Comparison of ENCODE assay signal across 2 cellular contexts in the genomic region with DNA sequence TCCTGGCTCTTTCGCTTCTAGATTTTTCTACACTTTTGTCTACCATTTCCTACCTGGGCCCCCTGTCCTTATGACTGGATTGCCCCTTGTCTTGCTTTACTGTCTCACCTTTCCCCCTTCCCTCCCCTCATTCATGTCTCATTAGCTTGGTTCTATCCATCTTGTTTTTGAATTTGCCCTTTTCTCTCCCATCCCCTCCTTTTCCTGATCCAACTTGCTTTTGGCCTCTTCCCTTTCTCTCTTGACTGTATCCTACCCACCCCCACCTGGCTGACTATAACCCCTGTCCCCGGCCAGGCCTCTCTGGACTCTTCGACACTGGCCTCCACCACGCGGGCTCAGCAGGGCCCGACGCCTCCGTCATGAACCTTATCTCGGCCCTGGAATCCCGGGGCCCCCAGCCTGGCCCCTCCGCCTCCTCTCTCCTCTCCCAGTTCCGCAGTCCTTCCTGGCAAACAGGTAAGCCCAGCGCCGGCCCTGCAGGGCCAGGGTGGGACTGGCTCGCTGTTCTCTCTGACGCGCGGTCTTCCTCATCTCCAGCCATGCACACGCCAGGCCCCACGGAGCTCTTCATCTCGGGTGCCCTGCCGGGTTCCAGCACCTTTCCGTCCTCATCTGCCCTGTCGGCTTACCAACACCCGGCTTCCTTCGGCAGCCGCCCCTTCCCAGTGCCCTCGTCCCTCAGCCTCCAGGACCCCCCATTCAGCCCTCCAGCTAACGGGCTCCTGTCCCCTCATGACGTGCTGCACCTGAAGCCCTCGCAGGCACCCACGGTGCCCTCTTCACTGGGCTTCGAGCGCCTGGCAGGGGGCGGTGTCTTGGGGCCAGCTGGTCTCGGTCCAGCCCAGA.
TF ChIP-seq lines count a peak whose summit lies in the region.

No MANE protein-coding gene starts in this region.

TF ChIP-seq in HEK293, 187 proteins besides CTCF, POLR2A, EP300 and RAD21 (continued from another document):
- TF ChIP-seq, protein P1, sequence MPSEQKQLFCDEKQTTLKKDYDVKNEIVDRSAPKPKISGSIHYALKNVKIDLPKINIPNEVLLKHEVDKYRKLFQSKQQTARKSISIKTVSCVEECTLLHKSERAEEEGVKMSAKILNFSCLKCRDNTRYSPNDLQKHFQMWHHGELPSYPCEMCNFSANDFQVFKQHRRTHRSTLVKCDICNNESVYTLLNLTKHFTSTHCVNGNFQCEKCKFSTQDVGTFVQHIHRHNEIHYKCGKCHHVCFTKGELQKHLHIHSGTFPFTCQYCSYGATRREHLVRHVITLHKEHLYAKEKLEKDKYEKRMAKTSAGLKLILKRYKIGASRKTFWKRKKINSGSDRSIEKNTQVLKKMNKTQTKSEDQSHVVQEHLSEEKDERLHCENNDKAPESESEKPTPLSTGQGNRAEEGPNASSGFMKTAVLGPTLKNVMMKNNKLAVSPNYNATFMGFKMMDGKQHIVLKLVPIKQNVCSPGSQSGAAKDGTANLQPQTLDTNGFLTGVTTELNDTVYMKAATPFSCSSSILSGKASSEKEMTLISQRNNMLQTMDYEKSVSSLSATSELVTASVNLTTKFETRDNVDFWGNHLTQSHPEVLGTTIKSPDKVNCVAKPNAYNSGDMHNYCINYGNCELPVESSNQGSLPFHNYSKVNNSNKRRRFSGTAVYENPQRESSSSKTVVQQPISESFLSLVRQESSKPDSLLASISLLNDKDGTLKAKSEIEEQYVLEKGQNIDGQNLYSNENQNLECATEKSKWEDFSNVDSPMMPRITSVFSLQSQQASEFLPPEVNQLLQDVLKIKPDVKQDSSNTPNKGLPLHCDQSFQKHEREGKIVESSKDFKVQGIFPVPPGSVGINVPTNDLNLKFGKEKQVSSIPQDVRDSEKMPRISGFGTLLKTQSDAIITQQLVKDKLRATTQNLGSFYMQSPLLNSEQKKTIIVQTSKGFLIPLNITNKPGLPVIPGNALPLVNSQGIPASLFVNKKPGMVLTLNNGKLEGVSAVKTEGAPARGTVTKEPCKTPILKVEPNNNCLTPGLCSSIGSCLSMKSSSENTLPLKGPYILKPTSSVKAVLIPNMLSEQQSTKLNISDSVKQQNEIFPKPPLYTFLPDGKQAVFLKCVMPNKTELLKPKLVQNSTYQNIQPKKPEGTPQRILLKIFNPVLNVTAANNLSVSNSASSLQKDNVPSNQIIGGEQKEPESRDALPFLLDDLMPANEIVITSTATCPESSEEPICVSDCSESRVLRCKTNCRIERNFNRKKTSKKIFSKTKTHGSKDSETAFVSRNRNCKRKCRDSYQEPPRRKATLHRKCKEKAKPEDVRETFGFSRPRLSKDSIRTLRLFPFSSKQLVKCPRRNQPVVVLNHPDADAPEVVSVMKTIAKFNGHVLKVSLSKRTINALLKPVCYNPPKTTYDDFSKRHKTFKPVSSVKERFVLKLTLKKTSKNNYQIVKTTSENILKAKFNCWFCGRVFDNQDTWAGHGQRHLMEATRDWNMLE (tag by site-specific recombination; conservative IDR thresholded peaks at IDR 0.05; ENCODE audit: low read depth): no peak
- 0 out of 2 replicates have a peak, but pooled peaks have one; percentile 16 for TF ChIP-seq ZNF266 (tag by site-specific recombination; IDR thresholded peaks at IDR 0.05; ENCODE audit: low read depth)
- TF ChIP-seq PRDM1 (tag by site-specific recombination; IDR thresholded peaks at IDR 0.05): peak; percentile 51; the same call in 1 of the 2 replicates
- 0 out of 2 replicates have a peak, but pooled peaks have one; percentile 9 for TF ChIP-seq ZNF366 (tag by site-specific recombination; conservative IDR thresholded peaks at IDR 0.05)
- no peak for TF ChIP-seq ZNF274 (IDR thresholded peaks at IDR 0.05; ENCODE audit: low read length)
- no peak for TF ChIP-seq ZNF274 (tag by site-specific recombination; IDR thresholded peaks at IDR 0.05; ENCODE audit: borderline replicate concordance)

TF ChIP-seq in WTC11, 78 proteins besides CTCF, POLR2A, EP300 and RAD21 (continued from another document):
- TF ChIP-seq, protein P2, sequence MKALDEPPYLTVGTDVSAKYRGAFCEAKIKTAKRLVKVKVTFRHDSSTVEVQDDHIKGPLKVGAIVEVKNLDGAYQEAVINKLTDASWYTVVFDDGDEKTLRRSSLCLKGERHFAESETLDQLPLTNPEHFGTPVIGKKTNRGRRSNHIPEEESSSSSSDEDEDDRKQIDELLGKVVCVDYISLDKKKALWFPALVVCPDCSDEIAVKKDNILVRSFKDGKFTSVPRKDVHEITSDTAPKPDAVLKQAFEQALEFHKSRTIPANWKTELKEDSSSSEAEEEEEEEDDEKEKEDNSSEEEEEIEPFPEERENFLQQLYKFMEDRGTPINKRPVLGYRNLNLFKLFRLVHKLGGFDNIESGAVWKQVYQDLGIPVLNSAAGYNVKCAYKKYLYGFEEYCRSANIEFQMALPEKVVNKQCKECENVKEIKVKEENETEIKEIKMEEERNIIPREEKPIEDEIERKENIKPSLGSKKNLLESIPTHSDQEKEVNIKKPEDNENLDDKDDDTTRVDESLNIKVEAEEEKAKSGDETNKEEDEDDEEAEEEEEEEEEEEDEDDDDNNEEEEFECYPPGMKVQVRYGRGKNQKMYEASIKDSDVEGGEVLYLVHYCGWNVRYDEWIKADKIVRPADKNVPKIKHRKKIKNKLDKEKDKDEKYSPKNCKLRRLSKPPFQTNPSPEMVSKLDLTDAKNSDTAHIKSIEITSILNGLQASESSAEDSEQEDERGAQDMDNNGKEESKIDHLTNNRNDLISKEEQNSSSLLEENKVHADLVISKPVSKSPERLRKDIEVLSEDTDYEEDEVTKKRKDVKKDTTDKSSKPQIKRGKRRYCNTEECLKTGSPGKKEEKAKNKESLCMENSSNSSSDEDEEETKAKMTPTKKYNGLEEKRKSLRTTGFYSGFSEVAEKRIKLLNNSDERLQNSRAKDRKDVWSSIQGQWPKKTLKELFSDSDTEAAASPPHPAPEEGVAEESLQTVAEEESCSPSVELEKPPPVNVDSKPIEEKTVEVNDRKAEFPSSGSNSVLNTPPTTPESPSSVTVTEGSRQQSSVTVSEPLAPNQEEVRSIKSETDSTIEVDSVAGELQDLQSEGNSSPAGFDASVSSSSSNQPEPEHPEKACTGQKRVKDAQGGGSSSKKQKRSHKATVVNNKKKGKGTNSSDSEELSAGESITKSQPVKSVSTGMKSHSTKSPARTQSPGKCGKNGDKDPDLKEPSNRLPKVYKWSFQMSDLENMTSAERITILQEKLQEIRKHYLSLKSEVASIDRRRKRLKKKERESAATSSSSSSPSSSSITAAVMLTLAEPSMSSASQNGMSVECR (CRISPR knock-in tag; IDR thresholded peaks at IDR 0.05; ENCODE audit: borderline replicate concordance): no peak
- TF ChIP-seq, protein P3, sequence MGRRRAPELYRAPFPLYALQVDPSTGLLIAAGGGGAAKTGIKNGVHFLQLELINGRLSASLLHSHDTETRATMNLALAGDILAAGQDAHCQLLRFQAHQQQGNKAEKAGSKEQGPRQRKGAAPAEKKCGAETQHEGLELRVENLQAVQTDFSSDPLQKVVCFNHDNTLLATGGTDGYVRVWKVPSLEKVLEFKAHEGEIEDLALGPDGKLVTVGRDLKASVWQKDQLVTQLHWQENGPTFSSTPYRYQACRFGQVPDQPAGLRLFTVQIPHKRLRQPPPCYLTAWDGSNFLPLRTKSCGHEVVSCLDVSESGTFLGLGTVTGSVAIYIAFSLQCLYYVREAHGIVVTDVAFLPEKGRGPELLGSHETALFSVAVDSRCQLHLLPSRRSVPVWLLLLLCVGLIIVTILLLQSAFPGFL (CRISPR knock-in tag; IDR thresholded peaks at IDR 0.05; ENCODE audit: borderline replicate concordance): no peak
- TF ChIP-seq GRHL2 (CRISPR knock-in tag; IDR thresholded peaks at IDR 0.05; ENCODE audit: insufficient replicate concordance, severe bottlenecking): no peak
- no peak for TF ChIP-seq CREB1 (CRISPR knock-in tag; IDR thresholded peaks at IDR 0.05)
- TF ChIP-seq, protein P4, sequence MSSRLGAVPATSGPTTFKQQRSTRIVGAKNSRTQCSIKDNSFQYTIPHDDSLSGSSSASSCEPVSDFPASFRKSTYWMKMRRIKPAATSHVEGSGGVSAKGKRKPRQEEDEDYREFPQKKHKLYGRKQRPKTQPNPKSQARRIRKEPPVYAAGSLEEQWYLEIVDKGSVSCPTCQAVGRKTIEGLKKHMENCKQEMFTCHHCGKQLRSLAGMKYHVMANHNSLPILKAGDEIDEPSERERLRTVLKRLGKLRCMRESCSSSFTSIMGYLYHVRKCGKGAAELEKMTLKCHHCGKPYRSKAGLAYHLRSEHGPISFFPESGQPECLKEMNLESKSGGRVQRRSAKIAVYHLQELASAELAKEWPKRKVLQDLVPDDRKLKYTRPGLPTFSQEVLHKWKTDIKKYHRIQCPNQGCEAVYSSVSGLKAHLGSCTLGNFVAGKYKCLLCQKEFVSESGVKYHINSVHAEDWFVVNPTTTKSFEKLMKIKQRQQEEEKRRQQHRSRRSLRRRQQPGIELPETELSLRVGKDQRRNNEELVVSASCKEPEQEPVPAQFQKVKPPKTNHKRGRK (CRISPR knock-in tag; IDR thresholded peaks at IDR 0.05; ENCODE audit: borderline replicate concordance): peak; percentile 34; the same call in 1 of the 2 replicates
